In the genomic region with DNA sequence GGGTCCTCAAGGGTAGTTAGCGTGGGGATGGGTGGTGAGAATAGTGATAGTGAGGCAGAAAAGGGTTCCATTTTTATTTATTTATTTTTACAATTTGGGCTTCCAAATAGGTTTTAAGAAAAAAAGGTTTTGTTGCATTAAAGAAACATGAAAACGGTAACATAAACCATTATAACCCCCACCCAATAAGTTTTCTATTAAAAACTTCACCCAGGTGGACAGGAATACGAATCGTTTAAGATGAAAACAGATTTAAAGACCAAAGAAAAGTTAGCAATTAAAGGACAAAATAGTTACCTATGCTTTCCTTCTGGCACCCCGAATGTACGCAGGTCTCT, we compare ENCODE assay signal across 8 cellular contexts.
DNase-seq lines count a peak whose midpoint lies in the region; ATAC-seq, FAIRE-seq and TF ChIP-seq lines count a peak whose summit lies in the region.

No MANE protein-coding gene starts in this region.

- POLR2A ChIA-PET in T-cell (lab: Charles Lee): interaction anchor here (0.8 to 1.0 kb wide), 3 partner anchors 13 to 78 kb away, joined by 3 to 5 read pairs (median 4); a partner anchor contains a TSS

- H3K9me3 ChIP-seq in gastroesophageal sphincter: no peaks in the 10 kb centered on the region
- H3K9me3 ChIP-seq in sigmoid colon: no peaks in the 10 kb centered on the region

- H3K9me3 Mint-ChIP-seq in T-cell: peaks cover 0 to 6% (median under 1%) of the 10 kb centered on the region in 3 donors

- peak overlapping the region; percentile 91 for H3K4me3 ChIP-seq in GM12864 (ENCODE audit: low read depth, low read length)
- peak overlapping the region; percentile 85 to 88 for H3K4me3 ChIP-seq in gastroesophageal sphincter
- peak overlapping the region; percentile 61 to 98 (median 82) for H3K4me3 ChIP-seq in sigmoid colon

- TF ChIP-seq CTCF in GM12864 (IDR thresholded peaks at IDR 0.05; ENCODE audit: low read depth, low read length, missing control alignments) (no peak), gastroesophageal sphincter (IDR thresholded peaks at IDR 0.05) (no peak), sigmoid colon (IDR thresholded peaks at IDR 0.05) (no peak)

- H3K4me1 ChIP-seq in gastroesophageal sphincter (peaks cover 4 to 29% (median 4%) of the 10 kb centered on the region in 3 donors), sigmoid colon (peaks cover 0 to 26% (median 17%) of the 10 kb centered on the region in 4 donors)

- H3K4me1 Mint-ChIP-seq in T-cell: peaks cover 38 to 44% (median 43%) of the 10 kb centered on the region in 3 donors

- peak overlapping the region; percentile 77 for H3K27ac Mint-ChIP-seq in T-cell

- TF ChIP-seq EP300 in gastroesophageal sphincter (IDR thresholded peaks at IDR 0.05) (no peak), sigmoid colon (IDR thresholded peaks at IDR 0.05) (no peak)

- no peak for FAIRE-seq in GM12891 (lab: Jason Lieb, UNC)

- H3K36me3 ChIP-seq in gastroesophageal sphincter (no peaks in the 10 kb centered on the region), sigmoid colon (peaks cover 0 to 7% (median 0%) of the 10 kb centered on the region in 4 donors)

- CTCF ChIA-PET in T-cell (lab: Charles Lee): interaction anchor here in 1 of 2 donors (0.6 kb wide), 1 partner anchor 81 kb away, joined by 4 read pairs; no protein-coding TSS in a partner anchor

- DNase-seq in GM12864 (ENCODE audit: low read depth): no peak
- DNase-seq in T-cell: no peak
- DNase-seq in sigmoid colon: no peak
- no peak for DNase-seq in activated CD4-positive, CD25-positive, alpha-beta regulatory T cell treated with anti-CD3 and anti-CD28 coated beads, Interleukin-2, amount 50 U/mL, for 72 hours
- DNase-seq in GM12891 (ENCODE audit: insufficient read length, low spot score): no peak
- DNase-seq in NCI-H128 (lab: John Stamatoyannopoulos, UW; ENCODE audit: unreplicated experiment): no peak

- 14 to 18% methylated on average over 6 of the region's 6 CpGs for WGBS in gastroesophageal sphincter (ENCODE audit: low coverage in 1 of 2), 2 donors
- WGBS in sigmoid colon, 2 donors: 5 to 14% methylated on average over 6 of the region's 6 CpGs

- intact Hi-C loops in sigmoid colon (cut with DNase I): loop anchor here (2.0 to 5.0 kb wide), 2 partner anchors 78 to 129 kb away; a partner anchor contains a TSS

- H3K27me3 ChIP-seq in gastroesophageal sphincter: peaks cover 10% of the 10 kb centered on the region
- H3K27me3 ChIP-seq in sigmoid colon: no peaks in the 10 kb centered on the region

- H3K36me3 Mint-ChIP-seq in T-cell: peaks cover 28% of the 10 kb centered on the region

- H3K27me3 Mint-ChIP-seq in T-cell: no peaks in the 10 kb centered on the region

- peak overlapping the region; percentile 81 to 95 (median 83) for H3K4me3 Mint-ChIP-seq in T-cell

- ATAC-seq in T-cell (replicated peaks in 1 of 4): no peak
- no peak for ATAC-seq in gastroesophageal sphincter
- ATAC-seq in HG03108 (IDR thresholded peaks at IDR 0.05; ENCODE audit: unreplicated experiment): no peak

- peak overlapping the region in 3 of 4 donors; percentile 83 to 88 (median 84) for H3K27ac ChIP-seq in gastroesophageal sphincter
- peak overlapping the region in 3 of 4 donors; percentile 71 to 81 (median 76) for H3K27ac ChIP-seq in sigmoid colon

- TF ChIP-seq POLR2A in gastroesophageal sphincter (IDR thresholded peaks at IDR 0.05): no peak
- no peak for TF ChIP-seq POLR2A in sigmoid colon (IDR thresholded peaks at IDR 0.05)
- TF ChIP-seq POLR2A in GM12891 (IDR thresholded peaks at IDR 0.05; ENCODE audit: low read depth, low read length): no peak

TF ChIP-seq in GM12891, 5 proteins besides CTCF, POLR2A, EP300 and RAD21:
- no peak for TF ChIP-seq POU2F2 (IDR thresholded peaks at IDR 0.05; ENCODE audit: low read depth, low read length)
- no peak for TF ChIP-seq PAX5 (IDR thresholded peaks at IDR 0.05; ENCODE audit: insufficient read depth, low read length, severe bottlenecking)
- TF ChIP-seq SPI1 (IDR thresholded peaks at IDR 0.05; ENCODE audit: low read depth, low read length): no peak
- no peak for TF ChIP-seq TAF1 (IDR thresholded peaks at IDR 0.05; ENCODE audit: low read depth, low read length)
- no peak for TF ChIP-seq POLR2AphosphoS5 (IDR thresholded peaks at IDR 0.05; ENCODE audit: low read depth, low read length)
